Comparison of ENCODE assay signal across 28 cellular contexts in the genomic region with DNA sequence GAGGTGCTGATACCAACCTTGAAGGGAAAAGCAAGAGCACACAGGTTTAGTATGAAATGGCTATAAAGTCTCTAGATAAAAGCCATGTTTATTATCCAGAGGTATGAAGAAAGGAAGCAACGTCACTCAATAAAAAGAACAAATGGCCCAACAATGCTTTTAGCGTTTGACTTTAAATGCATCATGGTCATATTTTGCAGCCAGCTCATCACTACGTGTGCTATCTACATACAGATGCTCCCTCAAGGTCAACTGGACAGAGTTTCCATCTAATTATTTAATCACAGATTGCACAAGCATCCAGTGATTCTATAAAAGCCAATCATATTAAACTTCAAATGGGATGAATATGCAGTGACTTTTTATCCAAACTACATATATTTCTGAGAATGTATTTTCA.
"Had no signal": no experiment of that assay in that cellular context is flagged by ENCODE, and none has a peak within 500 bp of the region (broad histone marks: within the 10 kb centered on the region; RNA-seq: fewer than 3 reads in every experiment).

No MANE protein-coding gene starts in this region.

- H3K4me3 ChIP-seq: ascending aorta, cardiac muscle cell, MG63, Peyer's patch had no signal

- DNase-seq: activated CD4-positive, alpha-beta T cell treated with anti-CD3 and anti-CD28 coated beads, Interleukin-2, amount 10 ng/mL, durations not matched to agents 24 days and 14 days; activated CD4-positive, alpha-beta T cell treated with anti-CD3 and anti-CD28 coated beads, Interleukin-2, amount 50 U/mL, for 4 hours; activated CD8-positive, alpha-beta T cell treated with anti-CD3 and anti-CD28 coated beads for 36 hours; activated effector memory CD4-positive, alpha-beta T cell treated with anti-CD3 and anti-CD28 coated beads, Interleukin-2, amount 50 U/mL, for 16 hours; activated naive CD4-positive, alpha-beta T cell; activated naive CD4-positive, alpha-beta T cell treated with anti-CD3 and anti-CD28 coated beads, Interleukin-2, amount 50 U/mL, for 16 hours; activated naive CD8-positive, alpha-beta T cell treated with anti-CD3 and anti-CD28 coated beads for 36 hours; activated T-cell treated with anti-CD3 and anti-CD28 coated beads, Interleukin-2, amount 50 U/mL, for 1 hour; activated T-cell treated with anti-CD3 and anti-CD28 coated beads, Interleukin-2, amount 50 U/mL, for 72 hours; amygdala; Karpas-422; MG63; NCI-H1048; NCI-H1105 treated with DMSO at 0.1 percent for 48 hours; NCI-H1436; NCI-H1694; NCI-H2029; NCI-H510A; NCI-H526; NCI-H748 treated with DMSO at 0.1 percent for 48 hours; NK-92 treated with Interleukin-12 subunit alpha and Interleukin-12 subunit beta, amount 100 ng/mL, for 24 hours; PC-3; Peyer's patch; Right ventricle myocardium superior; T1000; WERI-Rb-1 had no signal
